Comparison of ENCODE assay signal across 1 cellular context in genomic region chr12:26939192-26939832, GRCh38.
TF ChIP-seq lines count a peak whose summit lies in the region.

No MANE protein-coding gene starts in this region.

TF ChIP-seq in HCT116, 20 proteins besides CTCF, POLR2A, EP300 and RAD21 (continued from another document):
- no peak for TF ChIP-seq CEBPB (IDR thresholded peaks at IDR 0.05; ENCODE audit: low read depth)
- no peak for TF ChIP-seq YY1 (IDR thresholded peaks at IDR 0.05; ENCODE audit: extremely low read depth, insufficient replicate concordance, low read depth, low read length)
- TF ChIP-seq EZH2 (IDR thresholded peaks at IDR 0.05): no peak
- TF ChIP-seq JUND (IDR thresholded peaks at IDR 0.05): no peak
- TF ChIP-seq EGR1 (IDR thresholded peaks at IDR 0.05; ENCODE audit: low read depth): no peak
- TF ChIP-seq REST (IDR thresholded peaks at IDR 0.05; ENCODE audit: low read depth): no peak
TF ChIP-seq in HCT116: peak in this region for 0.
